ENCODE assay signal across 8 cellular contexts in genomic region chr12:120117961-120118709, GRCh38. TPM values are rescaled to one million over a fixed set of nuclear protein-coding genes. Genes with fewer than 3 reads are reported as not detected.
DNase-seq lines count a peak whose midpoint lies in the region; ATAC-seq and TF ChIP-seq lines count a peak whose summit lies in the region.

No MANE protein-coding gene starts in this region.

- BruUV-seq in A673 (replicated peaks; lab: Mats Ljungman, UMichigan) = TSS peak; percentile 75

- ATAC-seq in GM18870 (IDR thresholded peaks at IDR 0.05; ENCODE audit: unreplicated experiment) = no peak

- H3K27me3 ChIP-seq in A673 (replicated peaks; ENCODE audit: insufficient read depth, low read depth, low read length, poor library complexity) (no peaks in the 10 kb centered on the region), HAP-1 (ENCODE audit: low read depth) (no peaks in the 10 kb centered on the region), thymus (ENCODE audit: control insufficient read depth, insufficient read depth) (no peaks in the 10 kb centered on the region)

- peak overlapping the region; percentile 91 for H3K4me3 Mint-ChIP-seq in activated naive CD8-positive, alpha-beta T cell
- peak overlapping the region; percentile 83 to 99 (median 93) for H3K4me3 Mint-ChIP-seq in immature natural killer cell

- no peak overlapping the region for H3K27ac ChIP-seq in A673 (ENCODE audit: low read depth, low read length, poor library complexity, severe bottlenecking)
- H3K27ac ChIP-seq in thymus (ENCODE audit: low read depth) = peak overlapping the region; percentile 73

- no peaks in the 10 kb centered on the region for H3K36me3 ChIP-seq in A673 (ENCODE audit: insufficient read depth, low read length, poor library complexity, severe bottlenecking)
- peaks cover 7% of the 10 kb centered on the region; the same call in 1 of the 2 replicates for H3K36me3 ChIP-seq in HAP-1 (replicated peaks)
- H3K36me3 ChIP-seq in thymus (ENCODE audit: control insufficient read depth, insufficient read depth) = no peaks in the 10 kb centered on the region

- H3K4me3 ChIP-seq in A673 (ENCODE audit: low read depth, low read length, poor library complexity, severe bottlenecking) (peak overlapping the region; percentile 98), HAP-1 (peak overlapping the region; percentile 91), thymus (ENCODE audit: low read length) (peak overlapping the region; percentile 94)

- 84% methylated on average over 16 of the region's 16 CpGs for WGBS in thymus

- H3K4me1 Mint-ChIP-seq in activated naive CD8-positive, alpha-beta T cell (ENCODE audit: low read depth) = peaks cover 71% of the 10 kb centered on the region
- peaks cover 50 to 62% of the 10 kb centered on the region in 2 donors for H3K4me1 Mint-ChIP-seq in immature natural killer cell

- H3K9me3 ChIP-seq in A673 (ENCODE audit: low read depth, low read length, poor library complexity, severe bottlenecking) = no peaks in the 10 kb centered on the region
- H3K9me3 ChIP-seq in HAP-1 = no peaks in the 10 kb centered on the region
- no peaks in the 10 kb centered on the region for H3K9me3 ChIP-seq in thymus (ENCODE audit: control insufficient read depth)

- DNase-seq in A673 (ENCODE audit: low spot score) (peak; percentile 20), HAP-1 (ENCODE audit: low spot score in 2 of 2) (peak; percentile 32 to 60), immature natural killer cell (no peak), NCI-H2107 treated with DMSO at 0.1 percent for 48 hours (lab: John Stamatoyannopoulos, UW; ENCODE audit: unreplicated experiment) (no peak), mesenteric fat pad (ENCODE audit: low spot score) (no peak)

- peak overlapping the region; percentile 79 for H3K27ac Mint-ChIP-seq in activated naive CD8-positive, alpha-beta T cell
- H3K27ac Mint-ChIP-seq in immature natural killer cell = peak overlapping the region in 5 of 6 donors; percentile 67 to 97 (median 83)

- H3K4me1 ChIP-seq in A673 (ENCODE audit: insufficient read depth, low read length, poor library complexity, severe bottlenecking) (peaks cover 13% of the 10 kb centered on the region), HAP-1 (peaks cover 18% of the 10 kb centered on the region), thymus (ENCODE audit: control insufficient read depth, insufficient read depth, low read length) (peaks cover 26% of the 10 kb centered on the region)

- intact Hi-C loops in A673 (cut with micrococcal nuclease; ENCODE audit: unreplicated experiment) = loop anchor here (10.0 kb wide), 1 partner anchor 147 kb away; the partner anchor contains the start of gene PXN

- TF ChIP-seq CTCF in A673 (conservative IDR thresholded peaks at IDR 0.05; ENCODE audit: low read depth, low read length) = no peak

- in situ Hi-C loops in HAP-1 (cut with MboI; ENCODE audit: low sequenced_read_pairs) = no loop called here

- peaks cover 10% of the 10 kb centered on the region for H3K36me3 Mint-ChIP-seq in activated naive CD8-positive, alpha-beta T cell
- H3K36me3 Mint-ChIP-seq in immature natural killer cell = no peaks in the 10 kb centered on the region

- POLR2A ChIA-PET in A673 (lab: Charles Lee; ENCODE audit: low non-redundant PET) = no interaction called here

- H3K9me3 Mint-ChIP-seq in activated naive CD8-positive, alpha-beta T cell (ENCODE audit: low read depth) = no peaks in the 10 kb centered on the region
- H3K9me3 Mint-ChIP-seq in immature natural killer cell = no peaks in the 10 kb centered on the region

- CTCF ChIA-PET in A673 (lab: Charles Lee) = no interaction called here

- no peaks in the 10 kb centered on the region for H3K27me3 Mint-ChIP-seq in activated naive CD8-positive, alpha-beta T cell
- peaks cover 0 to 17% (median 12%) of the 10 kb centered on the region in 3 donors for H3K27me3 Mint-ChIP-seq in immature natural killer cell (ENCODE audit: low read depth in 3 of 3)

RNA-seq across cellular contexts. Expression of gene RAB35, which starts 1.6 kb away (rescaled TPM):
- total RNA-seq in A673 (2021) (57.9 and 63.0 TPM in 2 replicates), mesenteric fat pad (62.4 TPM)
- polyA plus RNA-seq in immature natural killer cell (10 to 100 TPM; 16.3 to 34.9 (median 26.3) TPM), thymus (37.5 TPM)

Comparison
In these comparisons a context has a peak if more than half of its experiments do, and no peak if none do; other contexts are left out.
1. DNase-seq: peak in A673 (single experiment) and HAP-1 (2 of 2); none in immature natural killer cell (0 of 3), NCI-H2107 treated with DMSO at 0.1 percent for 48 hours (single experiment) and mesenteric fat pad (single experiment).
2. Peak in every context shown above with its lines, with median percentiles within 50 percentile points of each other: H3K4me3 ChIP-seq.